Comparison of ENCODE assay signal across 8 cellular contexts in genomic region chr2:157492189-157492773, GRCh38. TPM values are rescaled to one million over a fixed set of nuclear protein-coding genes. Genes with fewer than 3 reads are reported as not detected.
DNase-seq lines count a peak whose midpoint lies in the region; ATAC-seq lines count a peak whose summit lies in the region.

No MANE protein-coding gene starts in this region.

- no peak overlapping the region for H4K5ac ChIP-seq in mesendoderm (ENCODE audit: low read length)

- H3K23ac ChIP-seq in mesendoderm (ENCODE audit: low read length), result no peak overlapping the region

- no peak overlapping the region for H4K8ac ChIP-seq in mesendoderm (ENCODE audit: low read depth, low read length)

- no peaks in the 10 kb centered on the region for H3K36me3 ChIP-seq in mesendoderm (ENCODE audit: control insufficient read depth, insufficient read depth, low read length)

- no peaks in the 10 kb centered on the region for H3K27me3 Mint-ChIP-seq in activated CD4-positive, alpha-beta memory T cell treated with anti-CD3 and anti-CD28 coated beads, Interleukin-2, amount 10 ng/mL, durations not matched to agents 7 days and 5 days

- H2BK15ac ChIP-seq in mesendoderm (replicated peaks; ENCODE audit: low read depth), result no peak overlapping the region

- DNase-seq in COLO668 (lab: John Stamatoyannopoulos, UW; ENCODE audit: unreplicated experiment) (peak; percentile 57), NCI-H526 (lab: John Stamatoyannopoulos, UW) (peak; percentile 26 to 74), mesendoderm (peak; percentile 66)
- DNase-seq in activated CD4-positive, alpha-beta memory T cell treated with anti-CD3 and anti-CD28 coated beads, Interleukin-2, amount 10 ng/mL, durations not matched to agents 7 days and 5 days, result peak; percentile 79
- peak; percentile 61 for DNase-seq in effector CD4-positive, alpha-beta T cell
- DNase-seq in stimulated activated CD8-positive, alpha-beta memory T cell treated with anti-CD3 and anti-CD28 coated beads, Interleukin-4, amount 100 ng/mL, for 4 hours (ENCODE audit: low read depth in 2 of 2, low spot score in 1 of 2), result peak; percentile 39 to 42

- no peaks in the 10 kb centered on the region for H3K4me1 ChIP-seq in mesendoderm (ENCODE audit: control insufficient read depth, low read depth, low read length)

- no peaks in the 10 kb centered on the region for H3K27me3 ChIP-seq in mesendoderm (ENCODE audit: insufficient read depth, low read length, poor library complexity)

- no peak overlapping the region for H3K4ac ChIP-seq in mesendoderm (ENCODE audit: low read depth, low read length)

- peaks cover 66% of the 10 kb centered on the region for H3K4me1 Mint-ChIP-seq in activated CD4-positive, alpha-beta memory T cell treated with anti-CD3 and anti-CD28 coated beads, Interleukin-2, amount 10 ng/mL, durations not matched to agents 7 days and 5 days

- peak; percentile 98 for ATAC-seq in GM19328 (IDR thresholded peaks at IDR 0.05; ENCODE audit: unreplicated experiment)
- ATAC-seq in HG03342 (IDR thresholded peaks at IDR 0.05; ENCODE audit: unreplicated experiment), result peak; percentile 94

- CTCF ChIA-PET in activated CD4-positive, alpha-beta memory T cell treated with anti-CD3 and anti-CD28 coated beads, Interleukin-2, amount 10 ng/mL, durations not matched to agents 7 days and 5 days (lab: Charles Lee), result interaction anchor here (0.6 to 6.0 kb wide), 39 partner anchors 9 to 532 kb away, joined by 3 to 50 read pairs (median 4); partner anchors contain the start of genes CYTIP and ERMN

- H3K36me3 Mint-ChIP-seq in activated CD4-positive, alpha-beta memory T cell treated with anti-CD3 and anti-CD28 coated beads, Interleukin-2, amount 10 ng/mL, durations not matched to agents 7 days and 5 days (ENCODE audit: low read depth), result peaks cover 2% of the 10 kb centered on the region

- H3K56ac ChIP-seq in mesendoderm (ENCODE audit: low read length), result no peak overlapping the region

- no peak overlapping the region for H3K4me2 ChIP-seq in mesendoderm (ENCODE audit: low read length)

- H2AK5ac ChIP-seq in mesendoderm (ENCODE audit: low read length), result no peak overlapping the region

- H2BK5ac ChIP-seq in mesendoderm (ENCODE audit: low read length), result no peak overlapping the region

- H3K18ac ChIP-seq in mesendoderm (ENCODE audit: low read length), result no peak overlapping the region

- POLR2A ChIA-PET in activated CD4-positive, alpha-beta memory T cell treated with anti-CD3 and anti-CD28 coated beads, Interleukin-2, amount 10 ng/mL, durations not matched to agents 7 days and 5 days (lab: Charles Lee), result interaction anchor here (0.8 to 2.2 kb wide), 10 partner anchors 12 to 74 kb away, joined by 3 to 21 read pairs (median 4); partner anchors contain the start of gene CYTIP

- no peak overlapping the region for H3K4me3 Mint-ChIP-seq in activated CD4-positive, alpha-beta memory T cell treated with anti-CD3 and anti-CD28 coated beads, Interleukin-2, amount 10 ng/mL, durations not matched to agents 7 days and 5 days

- no peak overlapping the region for H3K4me3 ChIP-seq in mesendoderm (ENCODE audit: low read length)

- no peak overlapping the region for H3K27ac Mint-ChIP-seq in activated CD4-positive, alpha-beta memory T cell treated with anti-CD3 and anti-CD28 coated beads, Interleukin-2, amount 10 ng/mL, durations not matched to agents 7 days and 5 days

- no peak overlapping the region for H3K27ac ChIP-seq in mesendoderm (ENCODE audit: low read depth, low read length)

- no peaks in the 10 kb centered on the region for H3K79me1 ChIP-seq in mesendoderm (ENCODE audit: low read length)

- H3K79me2 ChIP-seq in mesendoderm (ENCODE audit: control insufficient read depth, insufficient read depth, low read length), result no peaks in the 10 kb centered on the region

- no peaks in the 10 kb centered on the region for H3K9me3 Mint-ChIP-seq in activated CD4-positive, alpha-beta memory T cell treated with anti-CD3 and anti-CD28 coated beads, Interleukin-2, amount 10 ng/mL, durations not matched to agents 7 days and 5 days

- no CpG with 5 or more reads among the region's 5 CpGs for WGBS in mesendoderm (ENCODE audit: extremely low coverage, insufficient coverage, low lambda C conversion rate)

- H3K9ac ChIP-seq in mesendoderm (ENCODE audit: low read length), result no peak overlapping the region

- H2BK120ac ChIP-seq in mesendoderm (ENCODE audit: low read depth, low read length), result no peak overlapping the region

RNA-seq across cellular contexts. Expression of gene CYTIP, which starts 48.4 kb away (rescaled TPM):
- 100 to 1,000 TPM; 389 to 406 TPM for total RNA-seq in activated CD4-positive, alpha-beta memory T cell treated with anti-CD3 and anti-CD28 coated beads, Interleukin-2, amount 10 ng/mL, durations not matched to agents 7 days and 5 days
- polyA plus RNA-seq in mesendoderm (2013, experiment 1 of 2), result 0.20 TPM
- 0.10 TPM for polyA plus RNA-seq in mesendoderm (2013, experiment 2 of 2)
